21 cellular contexts compared by ENCODE assay signal in the genomic region with DNA sequence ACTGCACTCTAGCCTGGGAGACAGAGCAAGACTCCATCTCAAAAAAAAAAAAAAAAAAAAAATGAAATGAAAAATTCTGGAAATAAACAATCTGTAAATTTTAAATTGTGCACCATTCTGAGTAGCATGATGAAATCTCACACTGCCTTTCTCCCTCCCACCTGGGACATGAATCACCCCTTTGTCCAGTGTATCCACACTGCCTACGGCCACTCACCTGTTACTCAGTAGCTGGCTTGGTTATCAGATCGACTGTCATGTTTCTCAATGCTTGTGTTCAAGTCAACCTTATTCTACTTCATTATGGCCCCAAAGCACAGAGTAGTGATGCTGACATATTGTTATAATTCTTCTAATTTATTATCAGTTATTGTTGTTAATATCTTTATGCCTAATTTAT. TPM values are rescaled to one million over a fixed set of nuclear protein-coding genes. Genes with fewer than 3 reads are reported as not detected.
A peak's percentile ranks its signal among the peaks of the same experiment; 100 is the strongest.
DNase-seq lines count a peak whose midpoint lies in the region; ATAC-seq, FAIRE-seq and TF ChIP-seq lines count a peak whose summit lies in the region.
"Had no signal": no experiment of that assay in that cellular context is flagged by ENCODE, and none has a peak within 500 bp of the region (broad histone marks: within the 10 kb centered on the region; RNA-seq: fewer than 3 reads in every experiment).

No MANE protein-coding gene starts in this region.

- TF ChIP-seq CTCF in HEK293 (tag by site-specific recombination; IDR thresholded peaks at IDR 0.05) (no peak), RWPE1 (conservative IDR thresholded peaks at IDR 0.05; ENCODE audit: low read depth) (no peak), body of pancreas (IDR thresholded peaks at IDR 0.05) (no peak), kidney (IDR thresholded peaks at IDR 0.05; ENCODE audit: borderline replicate concordance, extremely low read depth, insufficient read depth) (no peak), SK-N-SH (IDR thresholded peaks at IDR 0.05) (no peak)

- H3K27ac Mint-ChIP-seq in stimulated activated naive B cell treated with anti-CD40 and anti-IgM and Interleukin-4, amounts not matched to agents 10 μg/mL and 1 μg/mL and 100 μg/mL, for 72 hours, result peak overlapping the region; percentile 57
- H3K27ac Mint-ChIP-seq: CD14-positive monocyte; CD8-positive, alpha-beta memory T cell had no signal

- no peak overlapping the region for H3K27ac ChIP-seq in HEK293 (ENCODE audit: extremely low read depth, low read depth, low read length)
- no peak overlapping the region for H3K27ac ChIP-seq in RWPE1
- H3K27ac ChIP-seq in epithelial cell of prostate, result peak overlapping the region; percentile 40
- no peak overlapping the region for H3K27ac ChIP-seq in body of pancreas
- no peak overlapping the region for H3K27ac ChIP-seq in kidney (ENCODE audit: low read depth in 2 of 2, low read length in 2 of 2)
- no peak overlapping the region for H3K27ac ChIP-seq in SK-N-SH (ENCODE audit: low read depth in 2 of 2, low read length in 1 of 2)
- H3K27ac ChIP-seq: Peyer's patch had no signal

- H3K4me1 Mint-ChIP-seq in stimulated activated naive B cell treated with anti-CD40 and anti-IgM and Interleukin-4, amounts not matched to agents 10 μg/mL and 1 μg/mL and 100 μg/mL, for 72 hours, result peaks cover 4 to 8% of the 10 kb centered on the region in 2 donors
- H3K4me1 Mint-ChIP-seq: CD14-positive monocyte; CD8-positive, alpha-beta memory T cell had no signal

- no peak for ATAC-seq in stimulated activated naive B cell treated with anti-CD40 and anti-IgM and Interleukin-4, amounts not matched to agents 10 μg/mL and 1 μg/mL and 100 μg/mL, for 72 hours (replicated peaks)
- no peak for ATAC-seq in body of pancreas
- ATAC-seq: SK-N-SH treated with all-trans-retinoic acid at 6 μM for 48 hours had no signal

- no peaks in the 10 kb centered on the region for H3K9me3 Mint-ChIP-seq in stimulated activated naive B cell treated with anti-CD40 and anti-IgM and Interleukin-4, amounts not matched to agents 10 μg/mL and 1 μg/mL and 100 μg/mL, for 72 hours
- H3K9me3 Mint-ChIP-seq: CD8-positive, alpha-beta memory T cell had no signal

- POLR2A ChIA-PET in HEK293 (lab: Yijun Ruan, JAX) (no interaction called here), RWPE1 (lab: Yijun Ruan, JAX; ENCODE audit: low non-redundant PET) (no interaction called here), SK-N-SH (lab: Yijun Ruan, JAX) (no interaction called here)

- TF ChIP-seq EP300 in SK-N-SH (IDR thresholded peaks at IDR 0.05; ENCODE audit: borderline replicate concordance in 1 of 2, low read depth in 1 of 2, low read length in 1 of 2), result no peak

- no peaks in the 10 kb centered on the region for H3K27me3 ChIP-seq in body of pancreas
- no peaks in the 10 kb centered on the region for H3K27me3 ChIP-seq in SK-N-SH (ENCODE audit: insufficient read depth)
- H3K27me3 ChIP-seq: MG63, Peyer's patch had no signal

- H3F3A ChIP-seq in SK-N-SH (replicated peaks; ENCODE audit: insufficient read depth), result no peaks in the 10 kb centered on the region

- no peak for TF ChIP-seq POLR2A in body of pancreas (IDR thresholded peaks at IDR 0.05)

- H3K4me3 ChIP-seq in HEK293 (ENCODE audit: low read depth, low read length) (no peak overlapping the region), body of pancreas (no peak overlapping the region), kidney (ENCODE audit: low read length in 2 of 2) (no peak overlapping the region), SK-N-SH (ENCODE audit: low read depth in 2 of 2, low read length in 1 of 2) (no peak overlapping the region)
- H3K4me3 ChIP-seq: MG63, Peyer's patch had no signal

- no peaks in the 10 kb centered on the region for H3K79me2 ChIP-seq in SK-N-SH (ENCODE audit: insufficient read depth)

- H3K9me3 ChIP-seq in HEK293 (ENCODE audit: control insufficient read depth, insufficient read depth, low read depth, low read length), result no peaks in the 10 kb centered on the region
- no peaks in the 10 kb centered on the region for H3K9me3 ChIP-seq in body of pancreas
- H3K9me3 ChIP-seq in kidney (ENCODE audit: control insufficient read depth in 1 of 2, low read length in 2 of 2), result no peaks in the 10 kb centered on the region
- H3K9me3 ChIP-seq in SK-N-SH, result no peaks in the 10 kb centered on the region
- H3K9me3 ChIP-seq: BE2C, MG63, Peyer's patch had no signal

- H3K27me3 Mint-ChIP-seq in stimulated activated naive B cell treated with anti-CD40 and anti-IgM and Interleukin-4, amounts not matched to agents 10 μg/mL and 1 μg/mL and 100 μg/mL, for 72 hours, result no peaks in the 10 kb centered on the region
- H3K27me3 Mint-ChIP-seq: CD8-positive, alpha-beta memory T cell had no signal

- WGBS in body of pancreas, 2 donors, result 34 to 48% methylated on average over 2 of the region's 2 CpGs
- WGBS in SK-N-SH (ENCODE audit: low lambda C conversion rate), result 38% methylated on average over 2 of the region's 2 CpGs

- H3K9me2 ChIP-seq in SK-N-SH, result no peaks in the 10 kb centered on the region

- no peaks in the 10 kb centered on the region for H4K20me1 ChIP-seq in SK-N-SH (ENCODE audit: insufficient read depth)

- FAIRE-seq in kidney (lab: Jason Lieb, UNC), result no peak
- FAIRE-seq: GM18507, HTR-8/SVneo had no signal

- H3K4me3 Mint-ChIP-seq in stimulated activated naive B cell treated with anti-CD40 and anti-IgM and Interleukin-4, amounts not matched to agents 10 μg/mL and 1 μg/mL and 100 μg/mL, for 72 hours, result no peak overlapping the region
- H3K4me3 Mint-ChIP-seq: CD14-positive monocyte; CD8-positive, alpha-beta memory T cell had no signal

- H3K9ac ChIP-seq in kidney (ENCODE audit: low read length in 2 of 2) (no peak overlapping the region), SK-N-SH (no peak overlapping the region)

- intact Hi-C loops in body of pancreas (cut with DNase I), result no loop called here
- intact Hi-C loops in kidney (cut with DNase I), result no loop called here

- CTCF ChIA-PET in HEK293 (lab: Yijun Ruan, JAX) (interaction anchor here (0.9 to 3.1 kb wide), 3 partner anchors 11 to 726 kb away, joined by 5 to 16 read pairs (median 7); no protein-coding TSS in a partner anchor), RWPE1 (lab: Yijun Ruan, JAX) (interaction anchor here (1.0 kb wide), 1 partner anchor 11 kb away, joined by 5 read pairs; no protein-coding TSS in a partner anchor), SK-N-SH (lab: Yijun Ruan, JAX) (no interaction called here)

- peak; percentile 19 for DNase-seq in RWPE1 (ENCODE audit: low spot score)
- peak; percentile 33 for DNase-seq in epithelial cell of prostate (ENCODE audit: low read depth, low spot score)
- no peak for DNase-seq in stimulated activated naive B cell treated with anti-CD40 and anti-IgM and Interleukin-4, amounts not matched to agents 10 μg/mL and 1 μg/mL and 100 μg/mL, for 72 hours
- no peak for DNase-seq in body of pancreas
- no peak for DNase-seq in kidney
- no peak for DNase-seq in SK-N-SH
- DNase-seq: BE2C; CD8-positive, alpha-beta memory T cell; KBM-7; MG63; NCI-H1105 treated with DMSO at 0.1 percent for 48 hours; NCI-H146; NCI-H2029; NCI-H2227 treated with DMSO at 0.1 percent for 48 hours; NCI-H526 treated with DMSO at 0.1 percent for 48 hours; Peyer's patch had no signal

- H3K36me3 Mint-ChIP-seq in stimulated activated naive B cell treated with anti-CD40 and anti-IgM and Interleukin-4, amounts not matched to agents 10 μg/mL and 1 μg/mL and 100 μg/mL, for 72 hours, result peaks cover 41 to 49% of the 10 kb centered on the region in 2 donors
- H3K36me3 Mint-ChIP-seq: CD14-positive monocyte had no signal

- H2AFZ ChIP-seq in SK-N-SH (ENCODE audit: low read depth), result no peak overlapping the region

- H3K4me2 ChIP-seq in SK-N-SH, result no peak overlapping the region

- TF ChIP-seq RAD21 in SK-N-SH (IDR thresholded peaks at IDR 0.05; ENCODE audit: low read length), result no peak

- peaks cover 7 to 20% of the 10 kb centered on the region in 2 experiments; a peak in 2 of 3 replicates for H3K36me3 ChIP-seq in HEK293 (ENCODE audit: control insufficient read depth in 2 of 2, insufficient read depth in 1 of 2, low read length in 2 of 2)
- H3K36me3 ChIP-seq in body of pancreas (replicated peaks in 1 of 2; ENCODE audit: insufficient read depth in 1 of 2, low read depth in 2 of 2), result no peaks in the 10 kb centered on the region
- peaks cover 0 to 4% of the 10 kb centered on the region in 2 donors for H3K36me3 ChIP-seq in kidney (ENCODE audit: control insufficient read depth in 1 of 2, insufficient read depth in 2 of 2, low read length in 2 of 2)
- H3K36me3 ChIP-seq in SK-N-SH (replicated peaks in 1 of 2; ENCODE audit: control insufficient read depth in 1 of 2, insufficient read depth in 2 of 2, low read length in 1 of 2), result no peaks in the 10 kb centered on the region
- H3K36me3 ChIP-seq: BE2C, MG63 had no signal

- H3K4me1 ChIP-seq in HEK293 (ENCODE audit: control insufficient read depth, insufficient read depth, low read length), result no peaks in the 10 kb centered on the region
- H3K4me1 ChIP-seq in body of pancreas, result no peaks in the 10 kb centered on the region
- H3K4me1 ChIP-seq in kidney (ENCODE audit: control insufficient read depth in 1 of 2, insufficient read depth in 1 of 2, low read depth in 1 of 2, low read length in 2 of 2), result no peaks in the 10 kb centered on the region
- H3K4me1 ChIP-seq in SK-N-SH (ENCODE audit: control insufficient read depth in 1 of 2, insufficient read depth in 2 of 2, low read depth in 1 of 2, low read length in 1 of 2), result no peaks in the 10 kb centered on the region
- H3K4me1 ChIP-seq: BE2C, Peyer's patch had no signal

TF ChIP-seq in HEK293, 187 proteins besides CTCF, POLR2A, EP300 and RAD21:
- TF ChIP-seq ZNF510 (tag by site-specific recombination; IDR thresholded peaks at IDR 0.05; ENCODE audit: insufficient replicate concordance), result no peak
- peak; percentile 58 for TF ChIP-seq SCRT2 (tag by site-specific recombination; IDR thresholded peaks at IDR 0.05)
- TF ChIP-seq ZNF548 (tag by site-specific recombination; IDR thresholded peaks at IDR 0.05), result no peak

TF ChIP-seq in SK-N-SH, 30 proteins besides CTCF, POLR2A, EP300 and RAD21 (continues in another document):
- TF ChIP-seq RCOR1 (IDR thresholded peaks at IDR 0.05; ENCODE audit: low read length) (no peak), GATA2 (CRISPR knock-in tag; IDR thresholded peaks at IDR 0.05) (no peak), RFX5 (IDR thresholded peaks at IDR 0.05; ENCODE audit: low read length) (no peak), TAF1 (IDR thresholded peaks at IDR 0.05; ENCODE audit: borderline replicate concordance, low read depth, low read length) (no peak), FOXJ3 (CRISPR knock-in tag; IDR thresholded peaks at IDR 0.05) (no peak)

RNA-seq across cellular contexts. Expression of gene MTHFD1L, which starts 58.7 kb away (rescaled TPM):
- total RNA-seq in body of pancreas (10 to 100 TPM; 13.0 to 19.1 TPM), kidney (39.6 TPM)
- polyA plus RNA-seq in kidney (ENCODE audit: insufficient read depth, low read depth, low replicate concordance) (4.7 TPM), SK-N-SH (2012; rRNA removed) (36.7 and 37.0 TPM in 2 replicates)
- 35.9 and 36.2 TPM in 2 replicates for polyA plus RNA-seq in SK-N-SH (2012; cell fraction: cytosol; rRNA removed)
- 35.4 and 47.8 TPM in 2 replicates for polyA plus RNA-seq in SK-N-SH (2012; cell fraction: nucleus; rRNA removed)

Comparison
In these comparisons a context has a peak if more than half of its experiments do, and no peak if none do; other contexts are left out.
1. DNase-seq: peak in RWPE1 (single experiment) and epithelial cell of prostate (single experiment); none in stimulated activated naive B cell treated with anti-CD40 and anti-IgM and Interleukin-4, amounts not matched to agents 10 μg/mL and 1 μg/mL and 100 μg/mL, for 72 hours (single experiment), body of pancreas (0 of 4), kidney (single experiment) and SK-N-SH (single experiment).